ENCODE assay signal across 18 cellular contexts in genomic region chr1:211126622-211127021, GRCh38. TPM values are rescaled to one million over a fixed set of nuclear protein-coding genes. Genes with fewer than 3 reads are reported as not detected.
"Had no signal": no experiment of that assay in that cellular context is flagged by ENCODE, and none has a peak within 500 bp of the region (broad histone marks: within the 10 kb centered on the region; RNA-seq: fewer than 3 reads in every experiment).

No MANE protein-coding gene starts in this region.

- H3K4me1 ChIP-seq: ascending aorta, prostate gland, right lobe of liver, uterus had no signal

- H3K4me3 Mint-ChIP-seq: activated CD4-positive, alpha-beta memory T cell treated with anti-CD3 and anti-CD28 coated beads, Interleukin-2, amount 10 ng/mL, durations not matched to agents 7 days and 5 days; natural killer cell treated with Interleukin-12 subunit alpha and Interleukin-12 subunit beta and Interleukin-15 and Interleukin-18, amount 100 ng/mL, for 72 hours; T-helper 2 cell treated with Interferon-gamma antibody and Interleukin-4, amounts not matched to agents 5 μg/mL and 100 μg/mL, for 36 hours had no signal

- H3K27me3 ChIP-seq: ascending aorta, right lobe of liver, uterus had no signal

- H3K36me3 Mint-ChIP-seq: natural killer cell treated with Interleukin-12 subunit alpha and Interleukin-12 subunit beta and Interleukin-15 and Interleukin-18, amount 100 ng/mL, for 72 hours had no signal

- DNase-seq: activated CD4-positive, alpha-beta memory T cell treated with anti-CD3 and anti-CD28 coated beads, Interleukin-2, amount 10 ng/mL, durations not matched to agents 7 days and 5 days; activated CD8-positive, alpha-beta memory T cell treated with anti-CD3 and anti-CD28 coated beads, Interleukin-2, amount 50 U/mL, for 4 hours; hippocampal formation; kidney glomerular epithelial cell; midbrain; nucleus accumbens; right lobe of liver; stimulated activated CD4-positive, alpha-beta T cell treated with anti-CD3 and anti-CD28 coated beads, Interleukin-2, amount 100 ng/mL, for 48 hours; stimulated activated CD8-positive, alpha-beta memory T cell treated with anti-CD3 and anti-CD28 coated beads, Interleukin-4, amount 100 ng/mL, for 48 hours; stimulated activated naive CD8-positive, alpha-beta T cell treated with anti-CD3 and anti-CD28 coated beads, Interleukin-15, Interleukin-2, amounts not matched to agents 100 U/mL and 50 U/mL, for 24 hours; SW 1271; uterus had no signal

- H3K9me3 ChIP-seq: ascending aorta, prostate gland, right lobe of liver, uterus had no signal

- H3K36me3 ChIP-seq: ascending aorta, prostate gland, right lobe of liver, uterus had no signal

- ATAC-seq: esophagus mucosa; natural killer cell treated with Interleukin-12 subunit alpha and Interleukin-12 subunit beta and Interleukin-15 and Interleukin-18, amount 100 ng/mL, for 72 hours; right lobe of liver; stimulated activated naive CD8-positive, alpha-beta T cell treated with anti-CD3 and anti-CD28 coated beads, Interleukin-15, Interleukin-2, amounts not matched to agents 100 U/mL and 50 U/mL, for 24 hours had no signal

- H3K4me1 Mint-ChIP-seq: activated CD4-positive, alpha-beta memory T cell treated with anti-CD3 and anti-CD28 coated beads, Interleukin-2, amount 10 ng/mL, durations not matched to agents 7 days and 5 days had no signal

- H3K27ac ChIP-seq: ascending aorta, prostate gland, right lobe of liver, uterus had no signal

- H3K4me3 ChIP-seq: ascending aorta, prostate gland, right lobe of liver, uterus had no signal

- H3K27ac Mint-ChIP-seq: activated CD4-positive, alpha-beta memory T cell treated with anti-CD3 and anti-CD28 coated beads, Interleukin-2, amount 10 ng/mL, durations not matched to agents 7 days and 5 days; natural killer cell treated with Interleukin-12 subunit alpha and Interleukin-12 subunit beta and Interleukin-15 and Interleukin-18, amount 100 ng/mL, for 72 hours; T-helper 2 cell treated with Interferon-gamma antibody and Interleukin-4, amounts not matched to agents 5 μg/mL and 100 μg/mL, for 36 hours had no signal

- H3K9me3 Mint-ChIP-seq: activated CD4-positive, alpha-beta memory T cell treated with anti-CD3 and anti-CD28 coated beads, Interleukin-2, amount 10 ng/mL, durations not matched to agents 7 days and 5 days; natural killer cell treated with Interleukin-12 subunit alpha and Interleukin-12 subunit beta and Interleukin-15 and Interleukin-18, amount 100 ng/mL, for 72 hours; T-helper 2 cell treated with Interferon-gamma antibody and Interleukin-4, amounts not matched to agents 5 μg/mL and 100 μg/mL, for 36 hours had no signal

RNA-seq across cellular contexts. Expression of gene KCNH1, which starts 7.3 kb away (rescaled TPM):
- total RNA-seq: activated CD4-positive, alpha-beta memory T cell treated with anti-CD3 and anti-CD28 coated beads, Interleukin-2, amount 10 ng/mL, durations not matched to agents 7 days and 5 days; ascending aorta; lower leg skin; natural killer cell treated with Interleukin-12 subunit alpha and Interleukin-12 subunit beta and Interleukin-15 and Interleukin-18, amount 100 ng/mL, for 72 hours; right lobe of liver had no signal
